In the genomic region with DNA sequence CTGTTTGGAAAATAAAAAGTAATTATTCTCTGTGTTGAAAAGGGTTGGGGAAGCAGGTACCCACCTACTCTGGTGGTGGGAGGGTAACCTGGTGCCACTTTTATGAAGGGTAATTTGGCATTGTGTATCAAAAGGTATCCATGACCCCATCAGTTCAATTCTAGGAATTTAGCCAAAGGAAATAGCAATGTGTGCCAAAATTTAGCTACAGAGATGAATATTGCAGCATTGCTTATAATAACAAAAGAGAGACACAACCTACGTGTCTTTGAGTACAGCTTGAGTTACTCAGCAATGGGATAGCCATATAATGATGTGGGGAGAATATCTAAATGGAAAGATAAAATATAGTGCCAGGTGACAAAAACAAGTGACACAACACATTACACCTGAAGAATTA, we compare ENCODE assay signal across 19 cellular contexts.
"Had no signal": no experiment of that assay in that cellular context is flagged by ENCODE, and none has a peak within 500 bp of the region (broad histone marks: within the 10 kb centered on the region; RNA-seq: fewer than 3 reads in every experiment).

No MANE protein-coding gene starts in this region.

- H3K4me1 ChIP-seq: heart right ventricle, psoas muscle had no signal

- H3K27ac ChIP-seq: ascending aorta, heart right ventricle, psoas muscle, right lobe of liver, transverse colon had no signal

- DNase-seq: activated CD4-positive, alpha-beta memory T cell treated with anti-CD3 and anti-CD28 coated beads, Interleukin-2, amount 10 ng/mL, durations not matched to agents 7 days and 5 days; activated gamma-delta T cell treated with Interleukin-2 at 50 U/mL for 16 hours; activated naive CD8-positive, alpha-beta T cell treated with anti-CD3 and anti-CD28 coated beads, Interleukin-2, amount 10 ng/mL, durations not matched to agents 7 days and 5 days; activated T-cell treated with anti-CD3 and anti-CD28 coated beads, Interleukin-2, amount 50 U/mL, for 72 hours; central memory CD4-positive, alpha-beta T cell; endodermal cell; foreskin melanocyte; heart right ventricle; left ventricle myocardium superior; mesenchymal stem cell; nephron progenitor cell; psoas muscle; right lobe of liver; stimulated activated CD4-positive, alpha-beta T cell treated with anti-CD3 and anti-CD28 coated beads, Interleukin-2, amount 100 ng/mL, for 24 hours; stimulated activated naive CD4-positive, alpha-beta T cell; substantia nigra; transverse colon had no signal

- H3K27me3 ChIP-seq: ascending aorta, heart right ventricle, right lobe of liver, transverse colon had no signal

- H3K36me3 ChIP-seq: ascending aorta, heart right ventricle, right lobe of liver, transverse colon had no signal

- ATAC-seq: activated CD4-positive, CD25-positive, alpha-beta regulatory T cell treated with anti-CD3 and anti-CD28 coated beads, Interleukin-2, amount 50 U/mL, for 24 hours; activated T-cell treated with anti-CD3 and anti-CD28 coated beads, Interleukin-2, amount 50 U/mL, for 72 hours; heart right ventricle; left ventricle myocardium superior; psoas muscle had no signal

- H3K4me3 ChIP-seq: ascending aorta, heart right ventricle, psoas muscle, right lobe of liver, transverse colon had no signal

- H3K9me3 ChIP-seq: ascending aorta, heart right ventricle, psoas muscle, right lobe of liver, transverse colon had no signal
